In the genomic region with DNA sequence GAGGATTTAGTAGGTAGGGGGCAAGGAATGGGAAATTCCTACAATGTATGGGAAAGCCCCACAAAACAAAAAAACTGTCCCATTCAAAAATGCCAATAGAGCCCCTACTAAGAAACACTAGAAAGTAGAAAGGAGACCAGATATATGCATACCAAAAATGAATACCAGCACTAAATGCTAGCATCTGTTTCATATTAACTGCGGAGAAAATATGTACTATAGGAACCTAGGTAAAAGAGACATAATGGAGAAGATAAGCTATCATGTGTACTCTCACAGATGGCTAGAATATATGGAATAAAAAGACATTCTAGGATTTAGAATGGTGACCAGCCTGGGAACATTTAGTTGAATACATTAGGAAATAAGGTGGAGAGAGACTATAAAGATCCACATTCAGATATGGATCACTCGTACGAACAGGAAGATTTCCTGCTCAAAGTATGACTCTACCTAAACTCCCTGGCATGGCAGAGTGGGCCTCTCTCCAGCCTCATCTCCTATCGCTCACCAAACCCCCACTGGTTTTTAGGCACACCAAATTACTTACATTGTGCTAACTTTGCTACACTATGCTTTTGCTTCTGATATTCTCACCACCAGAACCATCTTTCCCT, we compare ENCODE assay signal across 19 cellular contexts. TPM values are rescaled to one million over a fixed set of nuclear protein-coding genes. Genes with fewer than 3 reads are reported as not detected.
DNase-seq lines count a peak whose midpoint lies in the region; ATAC-seq and TF ChIP-seq lines count a peak whose summit lies in the region.
"Had no signal": no experiment of that assay in that cellular context is flagged by ENCODE, and none has a peak within 500 bp of the region (broad histone marks: within the 10 kb centered on the region; RNA-seq: fewer than 3 reads in every experiment).

No MANE protein-coding gene starts in this region.

- H4K5ac ChIP-seq in IMR-90 (ENCODE audit: low read depth, low read length) = peak overlapping the region; percentile 75

- H3K23ac ChIP-seq in IMR-90 (ENCODE audit: low read depth, low read length) = peak overlapping the region; percentile 5; the same call in 1 of the 2 replicates

- no peaks in the 10 kb centered on the region for H3K9me1 ChIP-seq in IMR-90 (ENCODE audit: insufficient read depth, low read length)

- H2AFZ ChIP-seq in IMR-90 (replicated peaks; ENCODE audit: low read length, poor library complexity) = no peak overlapping the region

- peaks cover 19 to 47% of the 10 kb centered on the region in 2 experiments for H3K79me1 ChIP-seq in IMR-90 (ENCODE audit: low read depth in 1 of 2, low read length in 2 of 2)

- no peak overlapping the region for H3K4me2 ChIP-seq in IMR-90 (ENCODE audit: low read depth, low read length)

- H3K56ac ChIP-seq in IMR-90 (ENCODE audit: extremely low read depth, insufficient read depth, low read length) = no peak overlapping the region

- H3K27me3 Mint-ChIP-seq in memory B cell (no peaks in the 10 kb centered on the region), CD14-positive monocyte (ENCODE audit: low read depth in 3 of 3) (no peaks in the 10 kb centered on the region)
- no peaks in the 10 kb centered on the region for H3K27me3 Mint-ChIP-seq in stimulated activated naive B cell treated with anti-CD40 and anti-IgM and Interleukin-4, amounts not matched to agents 10 μg/mL and 1 μg/mL and 100 μg/mL, for 72 hours

- H2BK15ac ChIP-seq in IMR-90 (ENCODE audit: low read depth, low read length) = 0 out of 3 replicates have a peak overlapping the region, but pooled peaks have one; percentile 81

- H4K20me1 ChIP-seq in IMR-90 (ENCODE audit: insufficient read depth, low read length) = no peaks in the 10 kb centered on the region

- H3K36me3 Mint-ChIP-seq in memory B cell (peaks cover 29% of the 10 kb centered on the region), CD14-positive monocyte (peaks cover 44 to 56% of the 10 kb centered on the region in 2 donors)
- H3K36me3 Mint-ChIP-seq in stimulated activated naive B cell treated with anti-CD40 and anti-IgM and Interleukin-4, amounts not matched to agents 10 μg/mL and 1 μg/mL and 100 μg/mL, for 72 hours = peaks cover 24 to 50% of the 10 kb centered on the region in 2 donors

- no peak for TF ChIP-seq RAD21 in IMR-90 (IDR thresholded peaks at IDR 0.05; ENCODE audit: low read length)

- no peak for TF ChIP-seq POLR2A in IMR-90 (IDR thresholded peaks at IDR 0.05; ENCODE audit: low read depth, low read length)

- no peak overlapping the region for H3K4me3 ChIP-seq in IMR-90 (ENCODE audit: insufficient read depth, low read depth, low read length)
- H3K4me3 ChIP-seq: MG63, SK-N-MC had no signal

- no TSS peak for BruUV-seq in IMR-90 (replicated peaks; lab: Mats Ljungman, UMichigan)

- no peak overlapping the region for H3K14ac ChIP-seq in IMR-90 (replicated peaks; ENCODE audit: low read depth, low read length)

- H2AK5ac ChIP-seq in IMR-90 (ENCODE audit: low read depth, low read length) = no peak overlapping the region

- no peak for ATAC-seq in IMR-90 (ENCODE audit: low read depth)
- no peak for ATAC-seq in memory B cell (ENCODE audit: low read depth)
- ATAC-seq in stimulated activated naive B cell treated with anti-CD40 and anti-IgM and Interleukin-4, amounts not matched to agents 10 μg/mL and 1 μg/mL and 100 μg/mL, for 72 hours (replicated peaks) = no peak

- H3K27me3 ChIP-seq in IMR-90 (ENCODE audit: control insufficient read depth, insufficient read depth, low read length) = no peaks in the 10 kb centered on the region
- H3K27me3 ChIP-seq: MG63 had no signal

- H3K4me1 ChIP-seq in IMR-90 (ENCODE audit: control insufficient read depth, insufficient read depth, low read length) = no peaks in the 10 kb centered on the region; the same call in 1 of the 2 replicates

- dilution Hi-C loops in IMR-90 (cut with HindIII; ENCODE audit: low sequenced_read_pairs, unreplicated experiment) = no loop called here

- no peaks in the 10 kb centered on the region for H3K9me3 ChIP-seq in IMR-90 (ENCODE audit: control insufficient read depth, insufficient read depth, low read length)
- H3K9me3 ChIP-seq: MG63 had no signal

- H2BK5ac ChIP-seq in IMR-90 (ENCODE audit: low read depth, low read length, poor library complexity, severe bottlenecking) = no peak overlapping the region

- CTCF ChIA-PET in IMR-90 (lab: Yijun Ruan, JAX) = no interaction called here
- CTCF ChIA-PET in HEK293T (lab: Yijun Ruan, JAX) = no interaction called here

- WGBS in IMR-90 (ENCODE audit: extremely low coverage in 2 of 2, insufficient read length in 1 of 2), 2 experiments = no CpG with 5 or more reads among the region's 4 CpGs

- no peak overlapping the region for H2BK120ac ChIP-seq in IMR-90 (ENCODE audit: low read depth, low read length)

- H3K18ac ChIP-seq in IMR-90 (ENCODE audit: low read depth, low read length) = 0 out of 2 replicates have a peak overlapping the region, but pooled peaks have one; percentile 9

- intact Hi-C loops in IMR-90 (cut with micrococcal nuclease) = no loop called here
- intact Hi-C loops in CD14-positive monocyte (cut with micrococcal nuclease) = no loop called here

- DNase-seq in IMR-90 (no peak), memory B cell (ENCODE audit: low spot score in 2 of 2) (no peak), HEK293T (ENCODE audit: extremely low spot score) (no peak), CD14-positive monocyte (ENCODE audit: low spot score) (no peak), iPS-NIHi11 (ENCODE audit: low spot score) (no peak)
- no peak for DNase-seq in stimulated activated naive B cell treated with anti-CD40 and anti-IgM and Interleukin-4, amounts not matched to agents 10 μg/mL and 1 μg/mL and 100 μg/mL, for 72 hours
- DNase-seq: ACHN, C1 segment of cervical spinal cord, DMS79 treated with DMSO at 0.1 percent for 48 hours, H9, MG63, NCI-H1048, NCI-H1436 treated with DMSO at 0.1 percent for 48 hours, NCI-H2029 treated with DMSO at 0.1 percent for 48 hours, NCI-H2171 treated with DMSO at 0.1 percent for 48 hours, NCI-H774, Right ventricle myocardium superior had no signal

- no peak overlapping the region for H4K8ac ChIP-seq in IMR-90 (ENCODE audit: low read depth in 2 of 2, low read length in 2 of 2)

- H3K4me1 Mint-ChIP-seq in memory B cell (peaks cover 13% of the 10 kb centered on the region), CD14-positive monocyte (no peaks in the 10 kb centered on the region)
- H3K4me1 Mint-ChIP-seq in stimulated activated naive B cell treated with anti-CD40 and anti-IgM and Interleukin-4, amounts not matched to agents 10 μg/mL and 1 μg/mL and 100 μg/mL, for 72 hours = peaks cover 10 to 23% of the 10 kb centered on the region in 2 donors
- H3K4me1 Mint-ChIP-seq: H9 had no signal

- no peaks in the 10 kb centered on the region for H3K9me3 Mint-ChIP-seq in memory B cell
- peaks cover 0 to 2% of the 10 kb centered on the region in 2 donors for H3K9me3 Mint-ChIP-seq in stimulated activated naive B cell treated with anti-CD40 and anti-IgM and Interleukin-4, amounts not matched to agents 10 μg/mL and 1 μg/mL and 100 μg/mL, for 72 hours
- no peaks in the 10 kb centered on the region for H3K9me3 Mint-ChIP-seq in CD14-positive monocyte
- H3K9me3 Mint-ChIP-seq: H9 had no signal

- H3K27ac Mint-ChIP-seq in memory B cell (peak overlapping the region; percentile 29), CD14-positive monocyte (no peak overlapping the region)
- H3K27ac Mint-ChIP-seq in stimulated activated naive B cell treated with anti-CD40 and anti-IgM and Interleukin-4, amounts not matched to agents 10 μg/mL and 1 μg/mL and 100 μg/mL, for 72 hours = peak overlapping the region; percentile 73

- H4K91ac ChIP-seq in IMR-90 (ENCODE audit: insufficient read depth, low read depth, low read length) = no peak overlapping the region

- no peak overlapping the region for H2AK9ac ChIP-seq in IMR-90 (replicated peaks; ENCODE audit: low read depth, low read length, poor library complexity)

- H3K36me3 ChIP-seq in IMR-90 (ENCODE audit: control insufficient read depth, insufficient read depth, low read length) = peaks cover 7% of the 10 kb centered on the region

- H3K4me3 Mint-ChIP-seq in memory B cell (no peak overlapping the region), CD14-positive monocyte (no peak overlapping the region)
- no peak overlapping the region for H3K4me3 Mint-ChIP-seq in stimulated activated naive B cell treated with anti-CD40 and anti-IgM and Interleukin-4, amounts not matched to agents 10 μg/mL and 1 μg/mL and 100 μg/mL, for 72 hours
- H3K4me3 Mint-ChIP-seq: H9 had no signal

- H3K4ac ChIP-seq in IMR-90 (ENCODE audit: low read depth, low read length) = no peak overlapping the region

- POLR2A ChIA-PET in IMR-90 (lab: Charles Lee; ENCODE audit: unreplicated experiment) = no interaction called here
- POLR2A ChIA-PET in HEK293T (lab: Yijun Ruan, JAX) = no interaction called here

- H2BK20ac ChIP-seq in IMR-90 (ENCODE audit: low read depth, low read length) = no peak overlapping the region

- TF ChIP-seq CTCF in IMR-90 (conservative IDR thresholded peaks at IDR 0.05; ENCODE audit: low read depth, low read length) (no peak), VCaP (conservative IDR thresholded peaks at IDR 0.05) (no peak), CD14-positive monocyte (IDR thresholded peaks at IDR 0.05) (no peak)

- in situ Hi-C loops in IMR-90 (cut with MboI; ENCODE audit: low sequenced_read_pairs) = loop anchor here (5.0 kb wide), 1 partner anchor 78 kb away; no protein-coding TSS in a partner anchor

- H3K9ac ChIP-seq in IMR-90 (ENCODE audit: low read depth, low read length) = no peak overlapping the region

- H3K27ac ChIP-seq in IMR-90 (ENCODE audit: insufficient read depth, low read length) (no peak overlapping the region), VCaP (0 out of 2 replicates have a peak overlapping the region, but pooled peaks have one; percentile 9)
- H3K27ac ChIP-seq: SK-N-MC had no signal

TF ChIP-seq in IMR-90, 13 proteins besides CTCF, POLR2A, EP300 and RAD21 (continues in another document):
- no peak for TF ChIP-seq FOS (IDR thresholded peaks at IDR 0.05; ENCODE audit: low read depth, low read length)
- no peak for TF ChIP-seq CHD1 (IDR thresholded peaks at IDR 0.05; ENCODE audit: low read depth, low read length)
- no peak for TF ChIP-seq RCOR1 (IDR thresholded peaks at IDR 0.05; ENCODE audit: insufficient replicate concordance, low read length)
- TF ChIP-seq SMC3 (IDR thresholded peaks at IDR 0.05; ENCODE audit: low read depth, low read length) = no peak
- no peak for TF ChIP-seq NFE2L2 (IDR thresholded peaks at IDR 0.05; ENCODE audit: low read depth, low read length)

TF ChIP-seq in HEK293T, 16 proteins besides CTCF, POLR2A, EP300 and RAD21 (continues in another document):
- TF ChIP-seq FOXA1 (IDR thresholded peaks at IDR 0.05) (no peak), L3MBTL2 (conservative IDR thresholded peaks at IDR 0.05) (no peak), ELF4 (IDR thresholded peaks at IDR 0.05) (no peak), SUZ12 (IDR thresholded peaks at IDR 0.05) (no peak), NFRKB (IDR thresholded peaks at IDR 0.05) (no peak), FOXM1 (IDR thresholded peaks at IDR 0.05; ENCODE audit: borderline replicate concordance) (no peak), TARDBP (IDR thresholded peaks at IDR 0.05) (no peak), ZNF384 (IDR thresholded peaks at IDR 0.05) (no peak)

RNA-seq across cellular contexts. Expression of gene ZNHIT6, which starts 18.3 kb away (rescaled TPM):
- total RNA-seq in IMR-90 (2012; rRNA removed) = 9.0 and 17.2 TPM in 2 replicates
- 11.9 and 13.7 TPM in 2 replicates for polyA plus RNA-seq in IMR-90 (2012; rRNA removed)
- 2.3 and 2.8 TPM in 2 replicates for polyA plus RNA-seq in IMR-90 (2012; cell fraction: cytosol; rRNA removed)
- polyA plus RNA-seq in IMR-90 (2012; cell fraction: nucleus; rRNA removed; ENCODE audit: low replicate concordance) = 1.5 and 11.2 TPM in 2 replicates
- 1 to 10 TPM; 1.7 to 3.2 TPM for polyA plus RNA-seq in CD14-positive monocyte

Comparison
In these comparisons a context has a peak if more than half of its experiments do, and no peak if none do; other contexts are left out.
1. H3K27ac Mint-ChIP-seq: peak in memory B cell (single experiment) and stimulated activated naive B cell treated with anti-CD40 and anti-IgM and Interleukin-4, amounts not matched to agents 10 μg/mL and 1 μg/mL and 100 μg/mL, for 72 hours (single experiment); none in CD14-positive monocyte (0 of 7).